Comparison of ENCODE assay signal across 1 cellular context in genomic region chr2:158101384-158101926, GRCh38.
TF ChIP-seq lines count a peak whose summit lies in the region.

TSS of gene UPP2 (plus strand) at chr2:158101876. CDS start at chr2:158102064, 188 bp downstream.

TF ChIP-seq in HepG2, 621 proteins besides CTCF, POLR2A, EP300 and RAD21 (continued from another document):
- no peak for TF ChIP-seq KIAA2018 (CRISPR knock-in tag; IDR thresholded peaks at IDR 0.05; ENCODE audit: borderline replicate concordance)
- TF ChIP-seq NR2F6 (IDR thresholded peaks at IDR 0.05), result peak; percentile 30; the same call in 1 of the 2 replicates
- TF ChIP-seq NR2F6 (CRISPR knock-in tag; IDR thresholded peaks at IDR 0.05), result no peak
- TF ChIP-seq ZBTB33 (CRISPR knock-in tag; IDR thresholded peaks at IDR 0.05), result no peak
- no peak for TF ChIP-seq BCL6 (CRISPR knock-in tag; IDR thresholded peaks at IDR 0.05)
- TF ChIP-seq ZNF264 (CRISPR knock-in tag; IDR thresholded peaks at IDR 0.05), result no peak
- no peak for TF ChIP-seq ZBTB25 (CRISPR knock-in tag; IDR thresholded peaks at IDR 0.05)
- no peak for TF ChIP-seq ATAD3A (CRISPR knock-in tag; IDR thresholded peaks at IDR 0.05)
- TF ChIP-seq MED1 (CRISPR knock-in tag; IDR thresholded peaks at IDR 0.05), result peak; percentile 73
- no peak for TF ChIP-seq ZNF687 (CRISPR knock-in tag; IDR thresholded peaks at IDR 0.05)
- TF ChIP-seq ISL2 (CRISPR knock-in tag; IDR thresholded peaks at IDR 0.05), result peak; percentile 44; the same call in 1 of the 2 replicates
- TF ChIP-seq CBX1 (IDR thresholded peaks at IDR 0.05; ENCODE audit: low read depth), result no peak
